1 cellular context compared by ENCODE assay signal in the genomic region with DNA sequence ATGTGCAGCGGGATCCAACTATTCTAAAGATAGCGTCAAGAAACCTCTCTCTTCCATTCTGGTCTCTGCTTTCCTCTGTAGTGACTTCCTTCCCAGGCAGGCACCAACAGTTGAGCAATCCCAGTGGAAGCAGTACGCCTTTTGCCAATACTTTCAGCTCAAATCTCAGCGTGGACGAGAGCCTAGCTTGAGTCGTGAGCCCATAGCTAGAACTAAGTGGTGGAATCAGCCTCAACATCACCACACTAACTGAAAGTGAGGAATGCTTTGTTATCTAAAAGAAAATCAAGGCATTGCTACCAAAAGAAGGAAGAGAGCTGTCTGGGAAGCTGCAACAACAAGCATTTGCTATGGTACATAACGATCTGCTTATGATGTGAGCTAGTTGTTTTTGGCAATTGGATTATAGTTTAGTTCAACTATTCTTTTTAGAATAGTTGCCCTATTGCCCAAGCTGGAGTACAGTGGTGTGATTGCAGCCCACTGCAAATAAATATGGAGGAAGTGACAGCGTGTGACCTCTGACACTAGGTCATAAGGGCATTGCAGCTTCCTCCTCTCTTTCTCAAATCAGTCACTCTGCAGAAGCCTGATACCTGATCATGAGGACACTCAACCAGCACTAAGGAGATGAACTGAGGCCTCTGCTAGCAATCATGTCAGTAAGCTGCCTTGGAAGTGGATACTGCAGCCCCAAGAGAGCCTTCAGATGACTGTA.
TF ChIP-seq lines count a peak whose summit lies in the region.

No MANE protein-coding gene starts in this region.

TF ChIP-seq in IMR-90, 13 proteins besides CTCF, POLR2A, EP300 and RAD21:
- TF ChIP-seq CEBPB (IDR thresholded peaks at IDR 0.05; ENCODE audit: low read depth, low read length) = peak; percentile 35; the same call in 1 of the 2 replicates
- no peak for TF ChIP-seq CHD1 (IDR thresholded peaks at IDR 0.05; ENCODE audit: low read depth, low read length)
